In the genomic region with DNA sequence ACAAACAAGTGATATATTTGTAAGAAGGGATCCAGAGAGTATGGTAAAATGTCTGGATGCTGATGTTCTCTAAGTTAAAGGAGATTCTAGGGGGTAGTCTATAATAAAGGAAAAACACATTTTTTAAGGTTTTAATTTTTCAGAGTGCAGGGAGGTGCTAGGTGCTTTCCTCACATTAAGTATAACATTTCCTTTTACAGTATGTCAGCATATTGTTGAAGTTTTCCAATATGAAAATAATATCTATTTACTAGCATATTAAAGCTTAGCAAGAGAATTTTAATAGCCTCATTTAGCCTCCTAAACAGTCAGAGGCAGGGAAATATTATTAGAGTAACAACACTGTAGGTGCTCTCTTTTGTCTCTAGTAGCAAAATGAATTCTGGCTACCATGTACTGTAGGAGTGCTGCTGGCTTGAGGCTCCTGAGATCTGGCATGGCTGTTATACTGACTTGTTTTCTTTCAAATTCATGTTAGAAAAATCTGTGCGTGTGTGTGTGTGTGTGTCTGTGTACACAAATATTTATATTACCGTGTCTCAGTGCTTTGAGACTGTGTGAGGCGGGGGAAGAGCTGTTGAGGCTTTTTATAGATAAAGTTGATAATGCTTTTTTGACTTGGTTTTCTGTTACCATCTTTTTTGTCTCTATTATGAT, we compare ENCODE assay signal across 24 cellular contexts.
"Had no signal": no experiment of that assay in that cellular context is flagged by ENCODE, and none has a peak within 500 bp of the region (broad histone marks: within the 10 kb centered on the region; RNA-seq: fewer than 3 reads in every experiment).

No MANE protein-coding gene starts in this region.

- H3K27me3 ChIP-seq: esophagus squamous epithelium, gastroesophageal sphincter, neural progenitor cell, transverse colon, uterus had no signal

- H3K4me3 ChIP-seq: esophagus squamous epithelium, gastroesophageal sphincter, neural progenitor cell, transverse colon, uterus had no signal

- H3K4me2 ChIP-seq: neural progenitor cell had no signal

- H2AFZ ChIP-seq: neural progenitor cell had no signal

- H3K9me3 ChIP-seq: esophagus squamous epithelium, gastroesophageal sphincter, transverse colon, uterus had no signal

- DNase-seq: activated CD4-positive, alpha-beta T cell treated with anti-CD3 and anti-CD28 coated beads for 48 hours; activated CD4-positive, CD25-positive, alpha-beta regulatory T cell; activated CD8-positive, alpha-beta memory T cell treated with anti-CD3 and anti-CD28 coated beads, Interleukin-2, amount 10 ng/mL, durations not matched to agents 7 days and 5 days; activated CD8-positive, alpha-beta T cell treated with anti-CD3 and anti-CD28 coated beads for 36 hours; activated gamma-delta T cell treated with Interleukin-2 at 50 U/mL for 16 hours; aorta; central memory CD4-positive, alpha-beta T cell; cortex of kidney; endodermal cell; esophagus squamous epithelium; head of caudate nucleus; hypothalamus; naive thymus-derived CD4-positive, alpha-beta T cell; small intestine; stimulated activated CD4-positive, alpha-beta T cell treated with anti-CD3 and anti-CD28 coated beads, Interleukin-2, amount 100 ng/mL, for 24 hours; T-helper 1 cell; T-helper 9 cell; transverse colon; uterus had no signal

- H3K4me1 ChIP-seq: uterus had no signal

- H3K27ac Mint-ChIP-seq: activated CD8-positive, alpha-beta memory T cell treated with anti-CD3 and anti-CD28 coated beads, Interleukin-2, amount 10 ng/mL, durations not matched to agents 7 days and 5 days; activated CD8-positive, alpha-beta T cell treated with anti-CD3 and anti-CD28 coated beads for 36 hours; activated naive CD4-positive, alpha-beta T cell treated with anti-CD3 and anti-CD28 coated beads, Interleukin-2, amount 50 U/mL, for 24 hours; endodermal cell; naive thymus-derived CD4-positive, alpha-beta T cell; neural progenitor cell; stimulated activated memory B cell treated with anti-CD40 and anti-IgM and Interleukin-4, amounts not matched to agents 10 μg/mL and 1 μg/mL and 100 μg/mL, for 72 hours had no signal

- H3K9me3 Mint-ChIP-seq: endodermal cell had no signal

- H3K27me3 Mint-ChIP-seq: activated CD8-positive, alpha-beta memory T cell treated with anti-CD3 and anti-CD28 coated beads, Interleukin-2, amount 10 ng/mL, durations not matched to agents 7 days and 5 days; activated CD8-positive, alpha-beta T cell treated with anti-CD3 and anti-CD28 coated beads for 36 hours; activated naive CD4-positive, alpha-beta T cell treated with anti-CD3 and anti-CD28 coated beads, Interleukin-2, amount 50 U/mL, for 24 hours; naive thymus-derived CD4-positive, alpha-beta T cell; stimulated activated memory B cell treated with anti-CD40 and anti-IgM and Interleukin-4, amounts not matched to agents 10 μg/mL and 1 μg/mL and 100 μg/mL, for 72 hours had no signal

- ATAC-seq: activated CD8-positive, alpha-beta memory T cell treated with anti-CD3 and anti-CD28 coated beads, Interleukin-2, amount 10 ng/mL, durations not matched to agents 7 days and 5 days; activated CD8-positive, alpha-beta T cell treated with anti-CD3 and anti-CD28 coated beads for 36 hours; gastroesophageal sphincter; naive thymus-derived CD4-positive, alpha-beta T cell; sciatic nerve; stimulated activated memory B cell treated with anti-CD40 and anti-IgM and Interleukin-4, amounts not matched to agents 10 μg/mL and 1 μg/mL and 100 μg/mL, for 72 hours had no signal

- H3K4me3 Mint-ChIP-seq: activated CD8-positive, alpha-beta memory T cell treated with anti-CD3 and anti-CD28 coated beads, Interleukin-2, amount 10 ng/mL, durations not matched to agents 7 days and 5 days; activated CD8-positive, alpha-beta T cell treated with anti-CD3 and anti-CD28 coated beads for 36 hours; activated naive CD4-positive, alpha-beta T cell treated with anti-CD3 and anti-CD28 coated beads, Interleukin-2, amount 50 U/mL, for 24 hours; endodermal cell; naive thymus-derived CD4-positive, alpha-beta T cell; neural progenitor cell; stimulated activated memory B cell treated with anti-CD40 and anti-IgM and Interleukin-4, amounts not matched to agents 10 μg/mL and 1 μg/mL and 100 μg/mL, for 72 hours had no signal

- H3K27ac ChIP-seq: esophagus squamous epithelium, gastroesophageal sphincter, neural progenitor cell, transverse colon, uterus had no signal

- H3K36me3 ChIP-seq: esophagus squamous epithelium, gastroesophageal sphincter, neural progenitor cell, transverse colon, uterus had no signal

- H3K9ac ChIP-seq: neural progenitor cell had no signal
